Comparison of ENCODE assay signal across 10 cellular contexts in the genomic region with DNA sequence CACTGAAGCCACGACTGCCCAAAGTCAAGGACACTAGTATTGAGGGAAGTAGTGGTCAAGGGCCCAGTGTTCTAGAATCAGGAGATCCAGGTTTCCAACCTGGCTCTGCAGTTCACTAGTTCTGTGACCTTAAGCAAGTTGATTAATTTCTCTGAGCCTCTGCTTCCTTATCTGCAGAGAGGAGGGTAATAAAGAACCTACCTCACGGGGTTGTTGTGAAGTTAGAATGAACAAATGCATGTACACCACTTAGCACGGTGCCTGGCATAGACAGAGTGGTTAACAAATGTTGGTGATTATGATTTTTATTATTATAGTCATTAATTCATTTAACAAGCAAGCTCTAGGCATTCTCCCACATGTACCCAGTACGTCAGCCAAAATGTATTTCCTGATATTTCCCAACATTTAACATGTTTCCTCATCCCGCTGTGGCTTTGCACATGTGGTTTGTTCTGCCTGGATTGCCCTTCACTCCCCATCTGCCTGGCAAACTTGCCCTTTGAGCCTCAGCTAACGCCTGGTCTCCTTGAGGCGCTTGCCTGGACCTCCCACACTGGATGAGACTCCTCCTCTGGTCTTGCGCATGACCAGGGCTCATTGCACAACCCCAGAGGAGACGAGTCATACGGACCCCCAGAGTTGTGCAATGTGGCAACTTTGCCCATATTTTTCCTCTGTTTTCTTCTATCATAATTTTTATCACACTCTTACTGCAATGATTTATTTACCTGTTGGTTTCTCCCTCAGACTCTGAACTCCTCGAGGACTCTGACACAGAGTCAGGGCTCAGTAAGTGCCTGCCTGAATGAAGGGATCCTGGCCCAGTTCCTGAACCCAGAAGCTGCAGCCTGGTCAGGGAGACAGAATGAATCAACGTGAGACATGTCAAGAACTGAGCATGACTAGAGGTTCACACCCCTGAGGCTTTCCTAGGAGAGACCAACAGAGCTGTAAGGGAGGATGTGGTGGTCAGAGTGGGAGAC. TPM values are rescaled to one million over a fixed set of nuclear protein-coding genes. Genes with fewer than 3 reads are reported as not detected.
DNase-seq lines count a peak whose midpoint lies in the region; ATAC-seq and TF ChIP-seq lines count a peak whose summit lies in the region.
"Had no signal": no experiment of that assay in that cellular context is flagged by ENCODE, and none has a peak within 500 bp of the region (broad histone marks: within the 10 kb centered on the region; RNA-seq: fewer than 3 reads in every experiment).

No MANE protein-coding gene starts in this region.

- DNase-seq in EH (ENCODE audit: low read depth), result peak; percentile 96
- DNase-seq in Peyer's patch, result peak; percentile 21 to 94 (median 89)
- peak; percentile 100 for DNase-seq in fibroblast of villous mesenchyme (ENCODE audit: low read depth)
- DNase-seq in progenitor cell of endocrine pancreas (ENCODE audit: low spot score, unreplicated experiment), result no peak
- no peak for DNase-seq in activated T-cell treated with anti-CD3 and anti-CD28 coated beads, Interleukin-2, amount 50 U/mL, for 1 hour
- DNase-seq: activated naive CD4-positive, alpha-beta T cell treated with anti-CD3 and anti-CD28 coated beads, Interleukin-2, amount 50 U/mL, for 16 hours had no signal

- H3K27ac Mint-ChIP-seq in progenitor cell of endocrine pancreas, result peak overlapping the region; percentile 12

- TF ChIP-seq POLR2A in Peyer's patch (IDR thresholded peaks at IDR 0.05), result peak; percentile 22 to 66

- no peaks in the 10 kb centered on the region for H3K27me3 Mint-ChIP-seq in progenitor cell of endocrine pancreas

- TF ChIP-seq CTCF in Peyer's patch (IDR thresholded peaks at IDR 0.05), result peak in 1 of 6 experiments; percentile 5
- TF ChIP-seq CTCF in fibroblast of villous mesenchyme (IDR thresholded peaks at IDR 0.05; ENCODE audit: insufficient read depth, low read depth, low read length), result no peak
- no peak for TF ChIP-seq CTCF in progenitor cell of endocrine pancreas (IDR thresholded peaks at IDR 0.05; ENCODE audit: unreplicated experiment)

- H3K4me1 ChIP-seq in Peyer's patch, result peaks cover 0 to 37% (median 2%) of the 10 kb centered on the region in 4 donors
- H3K4me1 ChIP-seq: parathyroid adenoma had no signal

- no peaks in the 10 kb centered on the region for H3K9me3 Mint-ChIP-seq in progenitor cell of endocrine pancreas (ENCODE audit: low read depth)

- H3K36me3 ChIP-seq in Peyer's patch, result no peaks in the 10 kb centered on the region

- no peaks in the 10 kb centered on the region for H3K9me3 ChIP-seq in Peyer's patch

- H3K4me3 ChIP-seq in Peyer's patch (no peak overlapping the region), fibroblast of villous mesenchyme (ENCODE audit: low read depth, low read length) (no peak overlapping the region)

- H3K27me3 ChIP-seq in Peyer's patch, result no peaks in the 10 kb centered on the region

- no peak overlapping the region for H3K4me3 Mint-ChIP-seq in progenitor cell of endocrine pancreas (ENCODE audit: low read depth)

- H3K4me1 Mint-ChIP-seq in progenitor cell of endocrine pancreas (ENCODE audit: low read depth), result no peaks in the 10 kb centered on the region

- ATAC-seq in HG03135 (IDR thresholded peaks at IDR 0.05; ENCODE audit: unreplicated experiment) (no peak), GM21825 (IDR thresholded peaks at IDR 0.05; ENCODE audit: unreplicated experiment) (no peak), HG02852 (IDR thresholded peaks at IDR 0.05; ENCODE audit: unreplicated experiment) (no peak)

- no peaks in the 10 kb centered on the region for H3K36me3 Mint-ChIP-seq in progenitor cell of endocrine pancreas (ENCODE audit: insufficient read depth)

- peak overlapping the region in 3 of 4 donors; percentile 82 to 92 (median 83) for H3K27ac ChIP-seq in Peyer's patch
- H3K27ac ChIP-seq: parathyroid adenoma had no signal

RNA-seq across cellular contexts. Expression of a gene that starts 20.7 kb away (rescaled TPM):
- total RNA-seq in Peyer's patch, result 100 to 1,000 TPM in 2 of 4 donors, 10 to 100 TPM in 1, 1 to 10 TPM in 1; 6.6 to 239 (median 132) TPM
- total RNA-seq in fibroblast of villous mesenchyme, result 2.6 and 6.0 TPM in 2 replicates
- total RNA-seq in progenitor cell of endocrine pancreas, result 1.8 and 2.4 TPM in 2 replicates

RNA-seq across cellular contexts. Expression of a gene that starts 32.5 kb away (rescaled TPM):
- total RNA-seq in Peyer's patch (10 to 100 TPM in 3 of 4 donors, 1 to 10 TPM in 1; 9.9 to 28.4 (median 14.0) TPM), fibroblast of villous mesenchyme (under 0.01 TPM in 1 of 2 replicates, not detected in the other), progenitor cell of endocrine pancreas (19.3 and 21.3 TPM in 2 replicates)

RNA-seq across cellular contexts. Expression of a gene that starts 50.9 kb away (rescaled TPM):
- total RNA-seq in Peyer's patch, result 10 to 100 TPM; 13.7 to 52.0 (median 18.1) TPM
- total RNA-seq in fibroblast of villous mesenchyme, result 19.6 and 23.3 TPM in 2 replicates
- 35.9 and 43.3 TPM in 2 replicates for total RNA-seq in progenitor cell of endocrine pancreas

Comparison
In these comparisons a context has a peak if more than half of its experiments do, and no peak if none do; other contexts are left out.
1. DNase-seq: peak in EH (single experiment), Peyer's patch (3 of 3) and fibroblast of villous mesenchyme (single experiment); none in progenitor cell of endocrine pancreas (single experiment) and activated T-cell treated with anti-CD3 and anti-CD28 coated beads, Interleukin-2, amount 50 U/mL, for 1 hour (single experiment).
2. RNA of a gene that starts 32.5 kb away (total RNA-seq): 19.3 to 21.3 TPM in progenitor cell of endocrine pancreas and 9.9 to 28.4 TPM in Peyer's patch; under 0.01 TPM in fibroblast of villous mesenchyme; every median in the first group is over 10 times any median in the second.